ENCODE assay signal across 2 cellular contexts in the genomic region with DNA sequence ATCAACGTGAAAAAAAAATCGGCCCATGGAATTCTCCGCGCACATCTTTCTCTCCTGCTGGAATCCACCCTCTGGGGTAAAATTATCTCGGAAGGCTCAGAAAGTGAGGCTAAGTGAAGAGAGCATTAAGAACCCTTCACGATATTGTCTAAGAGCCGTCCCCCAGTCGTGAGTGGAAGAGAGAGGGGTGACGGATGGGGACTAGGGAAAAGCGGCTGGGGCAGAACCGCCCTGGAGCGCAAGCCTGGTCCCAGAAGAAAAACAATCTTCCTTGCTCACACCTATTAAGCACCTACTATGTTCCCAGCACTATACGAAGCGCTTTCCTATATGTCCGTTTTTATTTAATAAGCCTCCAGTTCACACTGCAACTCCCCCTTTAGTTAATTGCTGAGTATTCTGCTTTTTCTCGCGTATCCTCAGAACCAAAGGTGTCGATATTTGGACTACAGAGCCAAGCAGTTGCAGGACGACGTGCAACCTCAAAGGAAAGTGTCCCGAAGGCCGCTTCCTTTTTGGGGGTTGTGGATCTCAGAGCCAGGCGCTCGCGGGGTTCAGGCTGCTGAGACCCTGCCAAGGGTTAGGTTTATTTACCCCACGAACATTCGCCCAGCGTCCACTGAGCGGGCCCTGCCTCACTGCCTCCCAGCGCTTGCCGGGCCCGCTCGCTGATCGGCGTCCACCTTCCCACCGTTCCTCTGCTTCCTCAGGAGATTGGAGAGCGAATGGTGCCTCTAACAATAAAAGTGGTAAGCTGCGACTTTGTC.
TF ChIP-seq lines count a peak whose summit lies in the region.

No MANE protein-coding gene starts in this region.

TF ChIP-seq in liver, 16 proteins besides CTCF, POLR2A, EP300 and RAD21:
- TF ChIP-seq ATF3 (IDR thresholded peaks at IDR 0.05) (no peak), YY1 (IDR thresholded peaks at IDR 0.05) (no peak), JUND (IDR thresholded peaks at IDR 0.05) (no peak), SP1 (IDR thresholded peaks at IDR 0.05) (no peak), HNF4G (IDR thresholded peaks at IDR 0.05) (no peak), FOXA1 (IDR thresholded peaks at IDR 0.05) (no peak), EGR1 (IDR thresholded peaks at IDR 0.05; ENCODE audit: low read depth in 2 of 2) (no peak), TAF1 (conservative IDR thresholded peaks at IDR 0.05) (no peak), FOXA2 (IDR thresholded peaks at IDR 0.05) (no peak), GABPA (IDR thresholded peaks at IDR 0.05 in 1 of 2, conservative IDR thresholded peaks at IDR 0.05 in 1 of 2) (no peak), ZBTB33 (IDR thresholded peaks at IDR 0.05) (no peak), NR2F2 (IDR thresholded peaks at IDR 0.05) (no peak), RXRA (IDR thresholded peaks at IDR 0.05) (no peak), HNF4A (conservative IDR thresholded peaks at IDR 0.05) (no peak)
- TF ChIP-seq, protein P1, sequence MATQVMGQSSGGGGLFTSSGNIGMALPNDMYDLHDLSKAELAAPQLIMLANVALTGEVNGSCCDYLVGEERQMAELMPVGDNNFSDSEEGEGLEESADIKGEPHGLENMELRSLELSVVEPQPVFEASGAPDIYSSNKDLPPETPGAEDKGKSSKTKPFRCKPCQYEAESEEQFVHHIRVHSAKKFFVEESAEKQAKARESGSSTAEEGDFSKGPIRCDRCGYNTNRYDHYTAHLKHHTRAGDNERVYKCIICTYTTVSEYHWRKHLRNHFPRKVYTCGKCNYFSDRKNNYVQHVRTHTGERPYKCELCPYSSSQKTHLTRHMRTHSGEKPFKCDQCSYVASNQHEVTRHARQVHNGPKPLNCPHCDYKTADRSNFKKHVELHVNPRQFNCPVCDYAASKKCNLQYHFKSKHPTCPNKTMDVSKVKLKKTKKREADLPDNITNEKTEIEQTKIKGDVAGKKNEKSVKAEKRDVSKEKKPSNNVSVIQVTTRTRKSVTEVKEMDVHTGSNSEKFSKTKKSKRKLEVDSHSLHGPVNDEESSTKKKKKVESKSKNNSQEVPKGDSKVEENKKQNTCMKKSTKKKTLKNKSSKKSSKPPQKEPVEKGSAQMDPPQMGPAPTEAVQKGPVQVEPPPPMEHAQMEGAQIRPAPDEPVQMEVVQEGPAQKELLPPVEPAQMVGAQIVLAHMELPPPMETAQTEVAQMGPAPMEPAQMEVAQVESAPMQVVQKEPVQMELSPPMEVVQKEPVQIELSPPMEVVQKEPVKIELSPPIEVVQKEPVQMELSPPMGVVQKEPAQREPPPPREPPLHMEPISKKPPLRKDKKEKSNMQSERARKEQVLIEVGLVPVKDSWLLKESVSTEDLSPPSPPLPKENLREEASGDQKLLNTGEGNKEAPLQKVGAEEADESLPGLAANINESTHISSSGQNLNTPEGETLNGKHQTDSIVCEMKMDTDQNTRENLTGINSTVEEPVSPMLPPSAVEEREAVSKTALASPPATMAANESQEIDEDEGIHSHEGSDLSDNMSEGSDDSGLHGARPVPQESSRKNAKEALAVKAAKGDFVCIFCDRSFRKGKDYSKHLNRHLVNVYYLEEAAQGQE (IDR thresholded peaks at IDR 0.05) = no peak
- TF ChIP-seq, protein P2, sequence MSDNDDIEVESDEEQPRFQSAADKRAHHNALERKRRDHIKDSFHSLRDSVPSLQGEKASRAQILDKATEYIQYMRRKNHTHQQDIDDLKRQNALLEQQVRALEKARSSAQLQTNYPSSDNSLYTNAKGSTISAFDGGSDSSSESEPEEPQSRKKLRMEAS (IDR thresholded peaks at IDR 0.05) = no peak

TF ChIP-seq in HepG2, 621 proteins besides CTCF, POLR2A, EP300 and RAD21:
- TF ChIP-seq ZBTB3 (CRISPR knock-in tag; IDR thresholded peaks at IDR 0.05; ENCODE audit: borderline replicate concordance, low read depth) (no peak), ZNF703 (CRISPR knock-in tag; IDR thresholded peaks at IDR 0.05; ENCODE audit: borderline replicate concordance) (no peak), ZNF235 (CRISPR knock-in tag; IDR thresholded peaks at IDR 0.05; ENCODE audit: borderline replicate concordance) (no peak), ZBTB33 (CRISPR knock-in tag; IDR thresholded peaks at IDR 0.05) (no peak), ZNF768 (CRISPR knock-in tag; IDR thresholded peaks at IDR 0.05) (no peak), NR2F2 (IDR thresholded peaks at IDR 0.05; ENCODE audit: borderline replicate concordance, low read depth) (no peak), NFRKB (IDR thresholded peaks at IDR 0.05) (no peak), ARNT2 (CRISPR knock-in tag; IDR thresholded peaks at IDR 0.05; ENCODE audit: low read depth) (no peak), ZNF281 (CRISPR knock-in tag; IDR thresholded peaks at IDR 0.05; ENCODE audit: borderline replicate concordance) (no peak), IRF1 (CRISPR knock-in tag; IDR thresholded peaks at IDR 0.05; ENCODE audit: low read depth) (no peak), ZHX2 (IDR thresholded peaks at IDR 0.05; ENCODE audit: low read depth) (no peak), ZHX2 (CRISPR knock-in tag; IDR thresholded peaks at IDR 0.05; ENCODE audit: borderline replicate concordance) (no peak), FOXP4 (CRISPR knock-in tag; IDR thresholded peaks at IDR 0.05) (no peak), GMEB1 (CRISPR knock-in tag; IDR thresholded peaks at IDR 0.05; ENCODE audit: borderline replicate concordance) (no peak), ZNF382 (CRISPR knock-in tag; IDR thresholded peaks at IDR 0.05; ENCODE audit: borderline replicate concordance) (no peak)
- TF ChIP-seq, protein P3, sequence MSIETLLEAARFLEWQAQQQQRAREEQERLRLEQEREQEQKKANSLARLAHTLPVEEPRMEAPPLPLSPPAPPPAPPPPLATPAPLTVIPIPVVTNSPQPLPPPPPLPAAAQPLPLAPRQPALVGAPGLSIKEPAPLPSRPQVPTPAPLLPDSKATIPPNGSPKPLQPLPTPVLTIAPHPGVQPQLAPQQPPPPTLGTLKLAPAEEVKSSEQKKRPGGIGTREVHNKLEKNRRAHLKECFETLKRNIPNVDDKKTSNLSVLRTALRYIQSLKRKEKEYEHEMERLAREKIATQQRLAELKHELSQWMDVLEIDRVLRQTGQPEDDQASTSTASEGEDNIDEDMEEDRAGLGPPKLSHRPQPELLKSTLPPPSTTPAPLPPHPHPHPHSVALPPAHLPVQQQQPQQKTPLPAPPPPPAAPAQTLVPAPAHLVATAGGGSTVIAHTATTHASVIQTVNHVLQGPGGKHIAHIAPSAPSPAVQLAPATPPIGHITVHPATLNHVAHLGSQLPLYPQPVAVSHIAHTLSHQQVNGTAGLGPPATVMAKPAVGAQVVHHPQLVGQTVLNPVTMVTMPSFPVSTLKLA (IDR thresholded peaks at IDR 0.05) = no peak
